11 cellular contexts compared by ENCODE assay signal in the genomic region with DNA sequence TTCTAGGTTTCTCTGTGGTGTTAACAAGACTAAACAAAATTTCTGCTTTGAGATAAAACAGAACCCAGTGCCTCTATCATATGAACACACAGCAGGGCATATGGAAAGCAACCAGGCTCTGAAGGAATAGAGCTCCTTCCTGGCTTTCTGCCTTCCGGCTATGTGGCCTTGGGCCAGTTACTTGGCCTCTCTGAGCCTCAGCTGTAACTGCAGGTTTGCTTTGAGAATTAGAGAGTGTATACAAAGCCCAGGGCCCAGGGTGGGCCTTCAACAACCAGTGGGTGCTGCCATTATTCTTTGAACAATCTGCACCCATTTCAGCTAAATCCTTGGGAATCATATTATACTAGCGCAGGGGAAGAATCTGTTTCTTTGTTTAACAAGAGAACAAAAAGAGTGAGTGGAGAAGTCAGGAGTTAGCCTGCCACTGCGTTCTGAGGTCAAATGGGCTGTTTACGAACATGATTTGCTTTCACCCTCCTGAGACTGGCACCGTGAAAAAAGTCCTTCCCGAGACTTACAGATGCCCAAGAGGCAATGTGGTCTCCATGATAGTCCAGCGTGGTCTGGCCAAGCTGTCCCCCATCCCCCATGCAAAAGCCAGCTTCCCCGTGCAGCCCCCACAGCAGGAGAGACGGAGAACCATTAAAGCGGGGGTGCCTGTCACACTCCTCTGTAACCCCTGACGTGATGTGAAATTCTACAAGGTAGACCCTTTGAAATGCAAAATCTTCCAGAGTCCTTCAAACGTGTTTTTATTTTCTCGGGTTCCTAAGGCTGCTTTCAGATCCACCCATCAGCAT. TPM values are rescaled to one million over a fixed set of nuclear protein-coding genes. Genes with fewer than 3 reads are reported as not detected.
DNase-seq lines count a peak whose midpoint lies in the region; ATAC-seq and TF ChIP-seq lines count a peak whose summit lies in the region.
"Had no signal": no experiment of that assay in that cellular context is flagged by ENCODE, and none has a peak within 500 bp of the region (broad histone marks: within the 10 kb centered on the region; RNA-seq: fewer than 3 reads in every experiment).

No MANE protein-coding gene starts in this region.

- H3K36me3 ChIP-seq in lung (ENCODE audit: control insufficient read depth in 2 of 2, insufficient read depth in 2 of 2, low read length in 2 of 2) (peaks cover 0 to 2% of the 10 kb centered on the region in 2 donors), suprapubic skin (no peaks in the 10 kb centered on the region)

- ATAC-seq in activated CD4-positive, alpha-beta T cell treated with anti-CD3 and anti-CD28 coated beads for 36 hours = no peak
- ATAC-seq in lung (ENCODE audit: insufficient read depth, low FRiP score) = no peak
- no peak for ATAC-seq in GM19324 (IDR thresholded peaks at IDR 0.05; ENCODE audit: low FRiP score, unreplicated experiment)
- no peak for ATAC-seq in HG03457 (IDR thresholded peaks at IDR 0.05; ENCODE audit: unreplicated experiment)

- POLR2A ChIA-PET in activated CD4-positive, alpha-beta T cell treated with anti-CD3 and anti-CD28 coated beads for 36 hours (lab: Charles Lee) = interaction anchor here (1.7 to 2.5 kb wide), 2 partner anchors 20 to 50 kb away, joined by 4 to 24 read pairs; no protein-coding TSS in a partner anchor

- 71 to 78% methylated on average over 13 of the region's 13 CpGs for WGBS in lung, 2 donors
- WGBS in suprapubic skin = 61% methylated on average over 13 of the region's 13 CpGs

- peak overlapping the region; percentile 1 for H3K4me3 Mint-ChIP-seq in activated CD4-positive, alpha-beta T cell treated with anti-CD3 and anti-CD28 coated beads for 36 hours

- no peaks in the 10 kb centered on the region for H3K9me3 ChIP-seq in lung (ENCODE audit: control insufficient read depth in 2 of 2, insufficient read depth in 1 of 2, low read length in 1 of 2)
- H3K9me3 ChIP-seq in suprapubic skin = no peaks in the 10 kb centered on the region

- H3K36me3 Mint-ChIP-seq in activated CD4-positive, alpha-beta T cell treated with anti-CD3 and anti-CD28 coated beads for 36 hours (ENCODE audit: low read depth) = peaks cover 6% of the 10 kb centered on the region

- H3K27ac ChIP-seq in angular gyrus (ENCODE audit: low read depth, low read length) (peak overlapping the region; percentile 87), lung (ENCODE audit: low read depth in 1 of 2, low read length in 1 of 2) (peak overlapping the region in 1 of 2 donors; percentile 2), suprapubic skin (peak overlapping the region; percentile 95)

- peaks cover 7% of the 10 kb centered on the region for H3K27me3 Mint-ChIP-seq in activated CD4-positive, alpha-beta T cell treated with anti-CD3 and anti-CD28 coated beads for 36 hours

- peak overlapping the region; percentile 55 for H3K27ac Mint-ChIP-seq in activated CD4-positive, alpha-beta T cell treated with anti-CD3 and anti-CD28 coated beads for 36 hours

- H3K4me1 Mint-ChIP-seq in activated CD4-positive, alpha-beta T cell treated with anti-CD3 and anti-CD28 coated beads for 36 hours = peaks cover 82% of the 10 kb centered on the region

- no peak for TF ChIP-seq POLR2A in suprapubic skin (IDR thresholded peaks at IDR 0.05)

- H3K9me3 Mint-ChIP-seq in activated CD4-positive, alpha-beta T cell treated with anti-CD3 and anti-CD28 coated beads for 36 hours (ENCODE audit: low read depth) = no peaks in the 10 kb centered on the region

- CTCF ChIA-PET in activated CD4-positive, alpha-beta T cell treated with anti-CD3 and anti-CD28 coated beads for 36 hours (lab: Charles Lee) = interaction anchor here (0.6 to 4.1 kb wide), 11 partner anchors 8 to 225 kb away, joined by 3 to 146 read pairs (median 13); no protein-coding TSS in a partner anchor

- no peak for DNase-seq in activated CD4-positive, alpha-beta T cell treated with anti-CD3 and anti-CD28 coated beads for 36 hours
- DNase-seq in activated CD4-positive, alpha-beta T cell treated with anti-CD3 and anti-CD28 coated beads, Interleukin-2, amount 50 U/mL, for 1 hour = no peak
- DNase-seq in lung (ENCODE audit: low spot score) (peak; percentile 25), suprapubic skin (ENCODE audit: low spot score in 2 of 2) (no peak), NCI-H2171 (lab: John Stamatoyannopoulos, UW) (no peak)
- DNase-seq: ACHN; NCI-H2227 treated with DMSO at 0.1 percent for 48 hours; stimulated activated CD4-positive, alpha-beta T cell treated with anti-CD3 and anti-CD28 coated beads, Interleukin-12 subunit alpha, Interleukin-12 subunit beta, amount 100 ng/mL, for 4 hours had no signal

- TF ChIP-seq EP300 in suprapubic skin (IDR thresholded peaks at IDR 0.05) = no peak

- no peak for TF ChIP-seq CTCF in lung (IDR thresholded peaks at IDR 0.05; ENCODE audit: control extremely low read depth, extremely low read depth)
- no peak for TF ChIP-seq CTCF in suprapubic skin (IDR thresholded peaks at IDR 0.05)

- H3K4me1 ChIP-seq in lung (ENCODE audit: control insufficient read depth in 2 of 2, insufficient read depth in 2 of 2, low read length in 2 of 2) = peaks cover 31 to 39% of the 10 kb centered on the region in 2 donors
- peaks cover 87% of the 10 kb centered on the region for H3K4me1 ChIP-seq in suprapubic skin

- intact Hi-C loops in activated CD4-positive, alpha-beta T cell treated with anti-CD3 and anti-CD28 coated beads for 36 hours (cut with DNase I, micrococcal nuclease) = no loop called here

- H3K4me3 ChIP-seq in lung (no peak overlapping the region), suprapubic skin (peak overlapping the region; percentile 90)

- H3K27me3 ChIP-seq in lung (ENCODE audit: control insufficient read depth, insufficient read depth) (no peaks in the 10 kb centered on the region), suprapubic skin (no peaks in the 10 kb centered on the region)

RNA-seq across cellular contexts. Expression of a gene that starts 4.9 kb away (rescaled TPM):
- total RNA-seq in activated CD4-positive, alpha-beta T cell treated with anti-CD3 and anti-CD28 coated beads for 36 hours = 10 to 100 TPM; 13.3 to 13.9 TPM
- 10 to 100 TPM; 21.0 to 45.4 TPM for total RNA-seq in lung
- 10 to 100 TPM; 14.6 to 15.3 TPM for polyA plus RNA-seq in lung
- 10 to 100 TPM; 63.5 to 75.5 (median 67.3) TPM for total RNA-seq in suprapubic skin

RNA-seq across cellular contexts. Expression of a gene that starts 52.4 kb away (rescaled TPM):
- total RNA-seq in activated CD4-positive, alpha-beta T cell treated with anti-CD3 and anti-CD28 coated beads for 36 hours = 10 to 100 TPM; 21.4 to 28.4 TPM
- total RNA-seq in lung = 10 to 100 TPM; 15.1 to 37.9 TPM
- 10 to 100 TPM in 1 of 2 donors, 1 to 10 TPM in 1; 9.0 to 16.8 TPM for polyA plus RNA-seq in lung
- 10 to 100 TPM; 11.4 to 23.8 (median 15.3) TPM for total RNA-seq in suprapubic skin
